Comparison of ENCODE assay signal across 24 cellular contexts in the genomic region with DNA sequence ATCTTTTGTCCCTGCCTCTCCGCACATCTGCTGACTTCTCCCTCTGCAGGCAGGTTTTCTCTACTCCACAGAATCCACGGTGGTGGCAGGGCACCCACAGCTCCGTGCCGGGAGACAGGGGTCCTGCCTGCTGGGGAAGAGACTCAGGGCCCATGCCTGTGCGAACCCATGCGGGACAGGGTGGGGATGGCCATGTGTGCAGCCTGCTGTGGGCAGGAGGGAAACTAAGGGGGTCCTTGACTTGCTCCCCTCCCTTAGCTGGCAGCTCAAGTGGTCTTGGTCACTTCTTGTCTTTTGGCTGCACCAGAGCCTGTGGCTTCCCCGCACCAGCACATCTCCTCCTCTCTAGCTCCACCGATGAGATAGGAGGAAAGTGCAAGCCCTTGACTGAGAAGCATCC.
A peak's percentile ranks its signal among the peaks of the same experiment; 100 is the strongest.
DNase-seq lines count a peak whose midpoint lies in the region; ATAC-seq, FAIRE-seq and TF ChIP-seq lines count a peak whose summit lies in the region.
"Had no signal": no experiment of that assay in that cellular context is flagged by ENCODE, and none has a peak within 500 bp of the region (broad histone marks: within the 10 kb centered on the region; RNA-seq: fewer than 3 reads in every experiment).

No MANE protein-coding gene starts in this region.

- H3K23ac ChIP-seq in H1 (ENCODE audit: insufficient read length) (no peak overlapping the region), neuronal stem cell (ENCODE audit: low read depth, low read length, poor library complexity) (no peak overlapping the region)

- H4K20me1 ChIP-seq in H1 (replicated peaks in 1 of 2; ENCODE audit: control insufficient read depth in 1 of 2, insufficient read depth in 2 of 2, low read length in 2 of 2): no peaks in the 10 kb centered on the region

- H3K4me2 ChIP-seq in H1 (ENCODE audit: insufficient read depth in 1 of 2, low read depth in 2 of 2, low read length in 2 of 2): no peak overlapping the region
- no peak overlapping the region for H3K4me2 ChIP-seq in neuronal stem cell (ENCODE audit: insufficient read depth, low read length, poor library complexity, severe bottlenecking)
- H3K4me2 ChIP-seq: PC-9 had no signal

- H2BK15ac ChIP-seq in H1 (ENCODE audit: low read length) (no peak overlapping the region), neuronal stem cell (ENCODE audit: low read length) (no peak overlapping the region)

- H2AFZ ChIP-seq in H1 (ENCODE audit: low read length): no peak overlapping the region
- H2AFZ ChIP-seq in neuronal stem cell (ENCODE audit: low read length): no peak overlapping the region
- H2AFZ ChIP-seq: PC-9 had no signal

- H3K4me3 ChIP-seq in CD8-positive, alpha-beta T cell (ENCODE audit: low read depth, low read length): no peak overlapping the region
- no peak overlapping the region for H3K4me3 ChIP-seq in H1 (ENCODE audit: extremely low read depth in 1 of 4, insufficient read depth in 2 of 4, low read depth in 3 of 4, low read length in 4 of 4)
- H3K4me3 ChIP-seq in neuronal stem cell (ENCODE audit: low read length in 2 of 2): no peak overlapping the region
- H3K4me3 ChIP-seq: PC-9, SJSA1 had no signal

- H2BK5ac ChIP-seq in H1 (ENCODE audit: low read depth, low read length) (no peak overlapping the region; the same call in 1 of the 2 replicates), neuronal stem cell (ENCODE audit: low read length) (no peak overlapping the region)

- no peaks in the 10 kb centered on the region for H3K79me1 ChIP-seq in H1 (ENCODE audit: low read depth, low read length)
- H3K79me1 ChIP-seq in neuronal stem cell (ENCODE audit: low read depth, low read length): no peaks in the 10 kb centered on the region

- H3K23me2 ChIP-seq in H1 (ENCODE audit: low read depth, low read length): no peaks in the 10 kb centered on the region

- TF ChIP-seq EP300 in H1 (IDR thresholded peaks at IDR 0.05; ENCODE audit: borderline replicate concordance in 1 of 2, low read depth in 2 of 2, low read length in 2 of 2): no peak

- no peak for TF ChIP-seq CTCF in CD8-positive, alpha-beta T cell (IDR thresholded peaks at IDR 0.05)
- TF ChIP-seq CTCF in H1 (IDR thresholded peaks at IDR 0.05; ENCODE audit: control extremely low read depth in 1 of 3, insufficient read depth in 1 of 3, low read depth in 1 of 3, low read length in 3 of 3): no peak

- H3K18ac ChIP-seq in H1 (ENCODE audit: extremely low read depth, low read length) (no peak overlapping the region), neuronal stem cell (ENCODE audit: low read length) (peak overlapping the region; percentile 11)

- no peaks in the 10 kb centered on the region for H3K9me3 ChIP-seq in CD8-positive, alpha-beta T cell (ENCODE audit: low read length)
- H3K9me3 ChIP-seq in H1 (ENCODE audit: insufficient read depth in 2 of 2, low read depth in 1 of 2, low read length in 1 of 2) (no peaks in the 10 kb centered on the region), neuronal stem cell (replicated peaks in 1 of 2; ENCODE audit: control insufficient read depth in 2 of 2, insufficient read depth in 1 of 2, low read depth in 1 of 2, low read length in 2 of 2) (no peaks in the 10 kb centered on the region)
- H3K9me3 ChIP-seq: SJSA1 had no signal

- H2BK20ac ChIP-seq in H1 (ENCODE audit: low read length): no peak overlapping the region

- no peak for FAIRE-seq in H1 (lab: Jason Lieb, UNC)
- FAIRE-seq in H54 (lab: Jason Lieb, UNC): no peak
- FAIRE-seq: GM12892 had no signal

- no peaks in the 10 kb centered on the region for H3K9me3 Mint-ChIP-seq in CD8-positive, alpha-beta T cell
- H3K9me3 Mint-ChIP-seq in stimulated activated naive CD8-positive, alpha-beta T cell treated with anti-CD3 and anti-CD28 coated beads, Interleukin-15, amount 100 ng/mL, for 72 hours: no peaks in the 10 kb centered on the region
- H3K9me3 Mint-ChIP-seq: CD8-positive, alpha-beta memory T cell had no signal

- no peaks in the 10 kb centered on the region for H3K27me3 Mint-ChIP-seq in CD8-positive, alpha-beta T cell (ENCODE audit: low read depth)
- H3K27me3 Mint-ChIP-seq in stimulated activated naive CD8-positive, alpha-beta T cell treated with anti-CD3 and anti-CD28 coated beads, Interleukin-15, amount 100 ng/mL, for 72 hours: no peaks in the 10 kb centered on the region

- intact Hi-C loops in CD8-positive, alpha-beta T cell (cut with DNase I, micrococcal nuclease): no loop called here

- H3K27ac Mint-ChIP-seq in CD8-positive, alpha-beta T cell: peak overlapping the region; percentile 18
- no peak overlapping the region for H3K27ac Mint-ChIP-seq in stimulated activated naive CD8-positive, alpha-beta T cell treated with anti-CD3 and anti-CD28 coated beads, Interleukin-15, amount 100 ng/mL, for 72 hours

- H3K56ac ChIP-seq in H1 (replicated peaks; ENCODE audit: insufficient read length, low read depth, low read length): no peak overlapping the region

- no peaks in the 10 kb centered on the region for H3K4me1 ChIP-seq in CD8-positive, alpha-beta T cell (ENCODE audit: insufficient read depth, low read length)
- H3K4me1 ChIP-seq in H1 (replicated peaks in 1 of 4; ENCODE audit: control insufficient read depth in 3 of 4, insufficient read depth in 4 of 4, low read length in 3 of 4): peaks cover 0 to 8% (median 5%) of the 10 kb centered on the region in 4 experiments; a peak in 4 of 7 replicates
- H3K4me1 ChIP-seq in neuronal stem cell (ENCODE audit: control insufficient read depth in 2 of 2, insufficient read depth in 1 of 2, low read depth in 1 of 2, low read length in 2 of 2): peaks cover 0 to 2% of the 10 kb centered on the region in 2 donors
- H3K4me1 ChIP-seq: SJSA1 had no signal

- no peaks in the 10 kb centered on the region for H3K79me2 ChIP-seq in H1 (ENCODE audit: control insufficient read depth in 1 of 2, insufficient read depth in 2 of 2, low read length in 2 of 2)

- POLR2A ChIA-PET in CD8-positive, alpha-beta T cell (lab: Charles Lee): no interaction called here
- POLR2A ChIA-PET in H1 (lab: Charles Lee; ENCODE audit: partially characterized antibody): no interaction called here

- H3K4me3 Mint-ChIP-seq in CD8-positive, alpha-beta T cell: no peak overlapping the region
- H3K4me3 Mint-ChIP-seq in stimulated activated naive CD8-positive, alpha-beta T cell treated with anti-CD3 and anti-CD28 coated beads, Interleukin-15, amount 100 ng/mL, for 72 hours: no peak overlapping the region
- H3K4me3 Mint-ChIP-seq: CD8-positive, alpha-beta memory T cell had no signal

- H3K9ac ChIP-seq in H1 (replicated peaks in 1 of 4; ENCODE audit: extremely low read depth in 1 of 4, low read depth in 3 of 4, low read length in 3 of 4) (no peak overlapping the region), neuronal stem cell (ENCODE audit: low read depth, low read length, poor library complexity) (no peak overlapping the region)

- no peak overlapping the region for H4K91ac ChIP-seq in H1 (replicated peaks; ENCODE audit: insufficient read length, low read length)
- no peak overlapping the region for H4K91ac ChIP-seq in neuronal stem cell (ENCODE audit: low read depth, low read length, poor library complexity)

- no peak for ATAC-seq in CD8-positive, alpha-beta T cell
- ATAC-seq in stimulated activated naive CD8-positive, alpha-beta T cell treated with anti-CD3 and anti-CD28 coated beads, Interleukin-15, amount 100 ng/mL, for 72 hours: no peak
- ATAC-seq in HG03095 (IDR thresholded peaks at IDR 0.05; ENCODE audit: unreplicated experiment): no peak
- ATAC-seq: HCT116 had no signal

- DNase-seq in CD8-positive, alpha-beta T cell: no peak
- DNase-seq in H1 (ENCODE audit: low read depth in 1 of 2, low spot score in 2 of 2) (no peak), neuronal stem cell (ENCODE audit: low spot score) (no peak), H54 (ENCODE audit: insufficient read length, low spot score) (no peak)
- DNase-seq in stimulated activated naive CD8-positive, alpha-beta T cell treated with anti-CD3 and anti-CD28 coated beads, Interleukin-15, amount 100 ng/mL, for 72 hours: no peak
- DNase-seq: CD8-positive, alpha-beta memory T cell; DMS79 treated with DMSO at 0.1 percent for 48 hours; GF-D8; Kasumi-1; NCI-H1092 treated with DMSO at 0.1 percent for 48 hours; NCI-H1436 treated with DMSO at 0.1 percent for 48 hours; NCI-H187 treated with DMSO at 0.1 percent for 48 hours; NCI-H446; NCI-H524 treated with DMSO at 0.1 percent for 48 hours; NCI-H774; PC-9; Right ventricle myocardium superior; RPMI8226 had no signal

- H2BK120ac ChIP-seq in H1 (replicated peaks; ENCODE audit: low read depth, low read length) (no peak overlapping the region), neuronal stem cell (ENCODE audit: low read depth, low read length) (no peak overlapping the region)

- WGBS in H1 (ENCODE audit: extremely low coverage in 1 of 2, insufficient coverage in 1 of 2, insufficient read length in 1 of 2, insufficient replicate concordance in 2 of 2, low coverage in 1 of 2, low lambda C conversion rate in 2 of 2, missing lambda C conversion rate in 1 of 2), 2 experiments: 82% methylated on average over 6 of the region's 8 CpGs; no CpG with 5 or more reads in 1 of the 2 experiments
- WGBS in neuronal stem cell (ENCODE audit: extremely low coverage in 2 of 2, insufficient read length in 2 of 2, insufficient replicate concordance in 1 of 2), 2 donors: no CpG with 5 or more reads among the region's 8 CpGs

- H4K8ac ChIP-seq in H1 (ENCODE audit: extremely low read depth, insufficient read depth, low read length): 0 out of 2 replicates have a peak overlapping the region, but pooled peaks have one; percentile 12
- no peak overlapping the region for H4K8ac ChIP-seq in neuronal stem cell (ENCODE audit: low read depth, low read length)

- H3K27ac ChIP-seq in CD8-positive, alpha-beta T cell (ENCODE audit: low read depth, low read length): no peak overlapping the region
- H3K27ac ChIP-seq in H1 (ENCODE audit: low read depth, low read length): no peak overlapping the region
- H3K27ac ChIP-seq in neuronal stem cell (replicated peaks; ENCODE audit: low read length): no peak overlapping the region
- H3K27ac ChIP-seq: C4-2B, PC-9, SJSA1 had no signal

- no peaks in the 10 kb centered on the region for H3K4me1 Mint-ChIP-seq in CD8-positive, alpha-beta T cell (ENCODE audit: low read depth)
- H3K4me1 Mint-ChIP-seq in stimulated activated naive CD8-positive, alpha-beta T cell treated with anti-CD3 and anti-CD28 coated beads, Interleukin-15, amount 100 ng/mL, for 72 hours: no peaks in the 10 kb centered on the region

- no peaks in the 10 kb centered on the region for H3K36me3 ChIP-seq in CD8-positive, alpha-beta T cell (ENCODE audit: insufficient read depth, low read length)
- H3K36me3 ChIP-seq in H1 (ENCODE audit: control insufficient read depth in 2 of 4, insufficient read depth in 4 of 4, low read length in 3 of 4) (peaks cover 0 to 7% (median 4%) of the 10 kb centered on the region in 4 experiments; a peak in 5 of 8 replicates), neuronal stem cell (replicated peaks in 1 of 2; ENCODE audit: control insufficient read depth in 2 of 2, insufficient read depth in 2 of 2, low read length in 2 of 2) (peaks cover 12 to 35% of the 10 kb centered on the region in 2 donors)

- no peak for TF ChIP-seq RAD21 in H1 (IDR thresholded peaks at IDR 0.05 in 1 of 2, conservative IDR thresholded peaks at IDR 0.05 in 1 of 2; ENCODE audit: low read depth in 2 of 2, low read length in 2 of 2)

- TF ChIP-seq POLR2A in GM18951 (IDR thresholded peaks at IDR 0.05; ENCODE audit: extremely low read depth, insufficient read depth, insufficient read length) (peak; percentile 22), H1 (IDR thresholded peaks at IDR 0.05; ENCODE audit: control extremely low read depth in 1 of 2, low read depth in 2 of 2, low read length in 2 of 2) (no peak), H54 (IDR thresholded peaks at IDR 0.05; ENCODE audit: low read depth, low read length) (no peak)

- no peak overlapping the region for H3K4ac ChIP-seq in H1 (replicated peaks; ENCODE audit: insufficient read length, low read depth, low read length)
- no peak overlapping the region for H3K4ac ChIP-seq in neuronal stem cell (ENCODE audit: low read length)

- no peak overlapping the region for H2AK5ac ChIP-seq in H1 (ENCODE audit: low read depth, low read length)
- no peak overlapping the region for H2AK5ac ChIP-seq in neuronal stem cell (ENCODE audit: low read depth, low read length)

- CTCF ChIA-PET in CD8-positive, alpha-beta T cell (lab: Charles Lee): no interaction called here
- CTCF ChIA-PET in H1 (lab: Charles Lee; ENCODE audit: partially characterized antibody): interaction anchor here (0.6 to 1.3 kb wide), 4 partner anchors 9 to 208 kb away, joined by 3 to 8 read pairs (median 5); no protein-coding TSS in a partner anchor

- H3K14ac ChIP-seq in H1 (ENCODE audit: insufficient read length): no peak overlapping the region
- no peak overlapping the region for H3K14ac ChIP-seq in neuronal stem cell (ENCODE audit: low read length)

- H4K5ac ChIP-seq in H1 (ENCODE audit: insufficient read length, low read depth, low read length): no peak overlapping the region

- in situ Hi-C loops in GM18951 (cut with MboI; ENCODE audit: low sequenced_read_pairs, unreplicated experiment): no loop called here

- no peak overlapping the region for H2BK12ac ChIP-seq in H1 (ENCODE audit: low read depth, low read length)
- H2BK12ac ChIP-seq in neuronal stem cell (ENCODE audit: low read length): no peak overlapping the region

- H3K27me3 ChIP-seq in CD8-positive, alpha-beta T cell (ENCODE audit: insufficient read depth, low read length): no peaks in the 10 kb centered on the region
- H3K27me3 ChIP-seq in H1 (replicated peaks in 1 of 4; ENCODE audit: control insufficient read depth in 3 of 4, extremely low read depth in 1 of 4, insufficient read depth in 3 of 4, low read length in 3 of 4) (no peaks in the 10 kb centered on the region), neuronal stem cell (ENCODE audit: control insufficient read depth in 3 of 3, insufficient read depth in 3 of 3, low read depth in 1 of 3, low read length in 3 of 3) (no peaks in the 10 kb centered on the region)
- H3K27me3 ChIP-seq: SJSA1 had no signal

- H3K36me3 Mint-ChIP-seq in CD8-positive, alpha-beta T cell: peaks cover 33% of the 10 kb centered on the region
